1 cellular context compared by ENCODE assay signal in the genomic region with DNA sequence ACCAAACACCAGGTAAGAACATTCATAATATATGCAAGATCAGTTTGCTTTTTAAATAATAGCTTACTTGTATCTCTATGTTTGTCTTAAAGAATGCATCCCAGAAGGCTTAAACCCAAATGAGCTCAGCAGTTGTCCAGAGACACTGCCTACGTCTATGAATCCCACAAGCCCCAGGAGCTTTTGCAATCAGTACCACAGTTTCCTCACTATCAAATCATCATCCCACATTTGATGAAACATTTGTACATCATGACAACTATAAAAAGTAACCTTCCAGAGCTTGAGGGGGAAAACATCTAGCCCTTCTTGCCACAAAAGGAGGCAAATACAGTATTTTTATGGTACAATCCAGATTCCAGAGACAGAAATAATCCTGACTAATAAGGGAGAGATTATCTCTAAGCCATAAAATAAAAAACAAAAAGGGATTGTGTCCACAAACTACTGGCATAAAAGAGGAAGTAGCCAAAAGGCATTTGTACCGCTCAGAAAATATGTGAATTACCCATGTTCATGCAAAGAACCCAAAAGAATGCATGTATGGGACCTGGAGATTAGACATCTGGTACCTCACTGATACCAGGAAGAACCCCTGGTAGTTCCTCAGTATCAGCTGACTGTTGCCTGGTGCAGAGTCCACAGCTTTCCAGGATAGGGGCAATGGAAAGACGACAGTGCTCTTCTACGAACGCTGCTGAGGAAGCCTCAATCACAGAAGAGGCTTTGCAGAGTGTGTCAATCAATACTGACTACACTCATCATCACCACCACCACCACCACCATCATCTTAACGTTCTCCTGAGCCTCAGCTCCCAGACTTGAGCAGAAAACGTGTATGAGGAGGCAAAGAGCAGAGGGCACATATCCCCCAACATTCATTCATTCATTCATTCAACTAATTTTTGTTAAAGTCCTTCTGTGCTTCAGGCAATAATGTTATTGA.
A peak's percentile ranks its signal among the peaks of the same experiment; 100 is the strongest.
TF ChIP-seq lines count a peak whose summit lies in the region.

No MANE protein-coding gene starts in this region.

TF ChIP-seq in K562, 482 proteins besides CTCF, POLR2A, EP300 and RAD21 (continued from another document and continues in another):
- TF ChIP-seq, protein P1, sequence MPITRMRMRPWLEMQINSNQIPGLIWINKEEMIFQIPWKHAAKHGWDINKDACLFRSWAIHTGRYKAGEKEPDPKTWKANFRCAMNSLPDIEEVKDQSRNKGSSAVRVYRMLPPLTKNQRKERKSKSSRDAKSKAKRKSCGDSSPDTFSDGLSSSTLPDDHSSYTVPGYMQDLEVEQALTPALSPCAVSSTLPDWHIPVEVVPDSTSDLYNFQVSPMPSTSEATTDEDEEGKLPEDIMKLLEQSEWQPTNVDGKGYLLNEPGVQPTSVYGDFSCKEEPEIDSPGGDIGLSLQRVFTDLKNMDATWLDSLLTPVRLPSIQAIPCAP (CRISPR knock-in tag; IDR thresholded peaks at IDR 0.05; ENCODE audit: borderline replicate concordance): no peak
- no peak for TF ChIP-seq TAF7 (tag; IDR thresholded peaks at IDR 0.05)
- TF ChIP-seq ZNF408 (CRISPR knock-in tag; IDR thresholded peaks at IDR 0.05; ENCODE audit: low read depth): no peak
- TF ChIP-seq ZNF431 (CRISPR knock-in tag; IDR thresholded peaks at IDR 0.05): no peak
- TF ChIP-seq ZNF354B (CRISPR knock-in tag; IDR thresholded peaks at IDR 0.05): no peak
- TF ChIP-seq, protein P2, sequence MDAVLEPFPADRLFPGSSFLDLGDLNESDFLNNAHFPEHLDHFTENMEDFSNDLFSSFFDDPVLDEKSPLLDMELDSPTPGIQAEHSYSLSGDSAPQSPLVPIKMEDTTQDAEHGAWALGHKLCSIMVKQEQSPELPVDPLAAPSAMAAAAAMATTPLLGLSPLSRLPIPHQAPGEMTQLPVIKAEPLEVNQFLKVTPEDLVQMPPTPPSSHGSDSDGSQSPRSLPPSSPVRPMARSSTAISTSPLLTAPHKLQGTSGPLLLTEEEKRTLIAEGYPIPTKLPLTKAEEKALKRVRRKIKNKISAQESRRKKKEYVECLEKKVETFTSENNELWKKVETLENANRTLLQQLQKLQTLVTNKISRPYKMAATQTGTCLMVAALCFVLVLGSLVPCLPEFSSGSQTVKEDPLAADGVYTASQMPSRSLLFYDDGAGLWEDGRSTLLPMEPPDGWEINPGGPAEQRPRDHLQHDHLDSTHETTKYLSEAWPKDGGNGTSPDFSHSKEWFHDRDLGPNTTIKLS (IDR thresholded peaks at IDR 0.05; ENCODE audit: borderline replicate concordance, low read depth): no peak
- peak; percentile 67; the same call in 1 of the 2 replicates for TF ChIP-seq ZNF24 (IDR thresholded peaks at IDR 0.05)
- TF ChIP-seq, protein P3, sequence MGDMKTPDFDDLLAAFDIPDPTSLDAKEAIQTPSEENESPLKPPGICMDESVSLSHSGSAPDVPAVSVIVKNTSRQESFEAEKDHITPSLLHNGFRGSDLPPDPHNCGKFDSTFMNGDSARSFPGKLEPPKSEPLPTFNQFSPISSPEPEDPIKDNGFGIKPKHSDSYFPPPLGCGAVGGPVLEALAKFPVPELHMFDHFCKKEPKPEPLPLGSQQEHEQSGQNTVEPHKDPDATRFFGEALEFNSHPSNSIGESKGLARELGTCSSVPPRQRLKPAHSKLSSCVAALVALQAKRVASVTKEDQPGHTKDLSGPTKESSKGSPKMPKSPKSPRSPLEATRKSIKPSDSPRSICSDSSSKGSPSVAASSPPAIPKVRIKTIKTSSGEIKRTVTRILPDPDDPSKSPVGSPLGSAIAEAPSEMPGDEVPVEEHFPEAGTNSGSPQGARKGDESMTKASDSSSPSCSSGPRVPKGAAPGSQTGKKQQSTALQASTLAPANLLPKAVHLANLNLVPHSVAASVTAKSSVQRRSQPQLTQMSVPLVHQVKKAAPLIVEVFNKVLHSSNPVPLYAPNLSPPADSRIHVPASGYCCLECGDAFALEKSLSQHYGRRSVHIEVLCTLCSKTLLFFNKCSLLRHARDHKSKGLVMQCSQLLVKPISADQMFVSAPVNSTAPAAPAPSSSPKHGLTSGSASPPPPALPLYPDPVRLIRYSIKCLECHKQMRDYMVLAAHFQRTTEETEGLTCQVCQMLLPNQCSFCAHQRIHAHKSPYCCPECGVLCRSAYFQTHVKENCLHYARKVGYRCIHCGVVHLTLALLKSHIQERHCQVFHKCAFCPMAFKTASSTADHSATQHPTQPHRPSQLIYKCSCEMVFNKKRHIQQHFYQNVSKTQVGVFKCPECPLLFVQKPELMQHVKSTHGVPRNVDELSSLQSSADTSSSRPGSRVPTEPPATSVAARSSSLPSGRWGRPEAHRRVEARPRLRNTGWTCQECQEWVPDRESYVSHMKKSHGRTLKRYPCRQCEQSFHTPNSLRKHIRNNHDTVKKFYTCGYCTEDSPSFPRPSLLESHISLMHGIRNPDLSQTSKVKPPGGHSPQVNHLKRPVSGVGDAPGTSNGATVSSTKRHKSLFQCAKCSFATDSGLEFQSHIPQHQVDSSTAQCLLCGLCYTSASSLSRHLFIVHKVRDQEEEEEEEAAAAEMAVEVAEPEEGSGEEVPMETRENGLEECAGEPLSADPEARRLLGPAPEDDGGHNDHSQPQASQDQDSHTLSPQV (IDR thresholded peaks at IDR 0.05): no peak
- TF ChIP-seq FOXP1 (CRISPR knock-in tag; IDR thresholded peaks at IDR 0.05): no peak
- no peak for TF ChIP-seq CREBBP (IDR thresholded peaks at IDR 0.05; ENCODE audit: low read depth, low read length)
- TF ChIP-seq MIER1 (IDR thresholded peaks at IDR 0.05; ENCODE audit: low read depth): no peak
- TF ChIP-seq, protein P4, sequence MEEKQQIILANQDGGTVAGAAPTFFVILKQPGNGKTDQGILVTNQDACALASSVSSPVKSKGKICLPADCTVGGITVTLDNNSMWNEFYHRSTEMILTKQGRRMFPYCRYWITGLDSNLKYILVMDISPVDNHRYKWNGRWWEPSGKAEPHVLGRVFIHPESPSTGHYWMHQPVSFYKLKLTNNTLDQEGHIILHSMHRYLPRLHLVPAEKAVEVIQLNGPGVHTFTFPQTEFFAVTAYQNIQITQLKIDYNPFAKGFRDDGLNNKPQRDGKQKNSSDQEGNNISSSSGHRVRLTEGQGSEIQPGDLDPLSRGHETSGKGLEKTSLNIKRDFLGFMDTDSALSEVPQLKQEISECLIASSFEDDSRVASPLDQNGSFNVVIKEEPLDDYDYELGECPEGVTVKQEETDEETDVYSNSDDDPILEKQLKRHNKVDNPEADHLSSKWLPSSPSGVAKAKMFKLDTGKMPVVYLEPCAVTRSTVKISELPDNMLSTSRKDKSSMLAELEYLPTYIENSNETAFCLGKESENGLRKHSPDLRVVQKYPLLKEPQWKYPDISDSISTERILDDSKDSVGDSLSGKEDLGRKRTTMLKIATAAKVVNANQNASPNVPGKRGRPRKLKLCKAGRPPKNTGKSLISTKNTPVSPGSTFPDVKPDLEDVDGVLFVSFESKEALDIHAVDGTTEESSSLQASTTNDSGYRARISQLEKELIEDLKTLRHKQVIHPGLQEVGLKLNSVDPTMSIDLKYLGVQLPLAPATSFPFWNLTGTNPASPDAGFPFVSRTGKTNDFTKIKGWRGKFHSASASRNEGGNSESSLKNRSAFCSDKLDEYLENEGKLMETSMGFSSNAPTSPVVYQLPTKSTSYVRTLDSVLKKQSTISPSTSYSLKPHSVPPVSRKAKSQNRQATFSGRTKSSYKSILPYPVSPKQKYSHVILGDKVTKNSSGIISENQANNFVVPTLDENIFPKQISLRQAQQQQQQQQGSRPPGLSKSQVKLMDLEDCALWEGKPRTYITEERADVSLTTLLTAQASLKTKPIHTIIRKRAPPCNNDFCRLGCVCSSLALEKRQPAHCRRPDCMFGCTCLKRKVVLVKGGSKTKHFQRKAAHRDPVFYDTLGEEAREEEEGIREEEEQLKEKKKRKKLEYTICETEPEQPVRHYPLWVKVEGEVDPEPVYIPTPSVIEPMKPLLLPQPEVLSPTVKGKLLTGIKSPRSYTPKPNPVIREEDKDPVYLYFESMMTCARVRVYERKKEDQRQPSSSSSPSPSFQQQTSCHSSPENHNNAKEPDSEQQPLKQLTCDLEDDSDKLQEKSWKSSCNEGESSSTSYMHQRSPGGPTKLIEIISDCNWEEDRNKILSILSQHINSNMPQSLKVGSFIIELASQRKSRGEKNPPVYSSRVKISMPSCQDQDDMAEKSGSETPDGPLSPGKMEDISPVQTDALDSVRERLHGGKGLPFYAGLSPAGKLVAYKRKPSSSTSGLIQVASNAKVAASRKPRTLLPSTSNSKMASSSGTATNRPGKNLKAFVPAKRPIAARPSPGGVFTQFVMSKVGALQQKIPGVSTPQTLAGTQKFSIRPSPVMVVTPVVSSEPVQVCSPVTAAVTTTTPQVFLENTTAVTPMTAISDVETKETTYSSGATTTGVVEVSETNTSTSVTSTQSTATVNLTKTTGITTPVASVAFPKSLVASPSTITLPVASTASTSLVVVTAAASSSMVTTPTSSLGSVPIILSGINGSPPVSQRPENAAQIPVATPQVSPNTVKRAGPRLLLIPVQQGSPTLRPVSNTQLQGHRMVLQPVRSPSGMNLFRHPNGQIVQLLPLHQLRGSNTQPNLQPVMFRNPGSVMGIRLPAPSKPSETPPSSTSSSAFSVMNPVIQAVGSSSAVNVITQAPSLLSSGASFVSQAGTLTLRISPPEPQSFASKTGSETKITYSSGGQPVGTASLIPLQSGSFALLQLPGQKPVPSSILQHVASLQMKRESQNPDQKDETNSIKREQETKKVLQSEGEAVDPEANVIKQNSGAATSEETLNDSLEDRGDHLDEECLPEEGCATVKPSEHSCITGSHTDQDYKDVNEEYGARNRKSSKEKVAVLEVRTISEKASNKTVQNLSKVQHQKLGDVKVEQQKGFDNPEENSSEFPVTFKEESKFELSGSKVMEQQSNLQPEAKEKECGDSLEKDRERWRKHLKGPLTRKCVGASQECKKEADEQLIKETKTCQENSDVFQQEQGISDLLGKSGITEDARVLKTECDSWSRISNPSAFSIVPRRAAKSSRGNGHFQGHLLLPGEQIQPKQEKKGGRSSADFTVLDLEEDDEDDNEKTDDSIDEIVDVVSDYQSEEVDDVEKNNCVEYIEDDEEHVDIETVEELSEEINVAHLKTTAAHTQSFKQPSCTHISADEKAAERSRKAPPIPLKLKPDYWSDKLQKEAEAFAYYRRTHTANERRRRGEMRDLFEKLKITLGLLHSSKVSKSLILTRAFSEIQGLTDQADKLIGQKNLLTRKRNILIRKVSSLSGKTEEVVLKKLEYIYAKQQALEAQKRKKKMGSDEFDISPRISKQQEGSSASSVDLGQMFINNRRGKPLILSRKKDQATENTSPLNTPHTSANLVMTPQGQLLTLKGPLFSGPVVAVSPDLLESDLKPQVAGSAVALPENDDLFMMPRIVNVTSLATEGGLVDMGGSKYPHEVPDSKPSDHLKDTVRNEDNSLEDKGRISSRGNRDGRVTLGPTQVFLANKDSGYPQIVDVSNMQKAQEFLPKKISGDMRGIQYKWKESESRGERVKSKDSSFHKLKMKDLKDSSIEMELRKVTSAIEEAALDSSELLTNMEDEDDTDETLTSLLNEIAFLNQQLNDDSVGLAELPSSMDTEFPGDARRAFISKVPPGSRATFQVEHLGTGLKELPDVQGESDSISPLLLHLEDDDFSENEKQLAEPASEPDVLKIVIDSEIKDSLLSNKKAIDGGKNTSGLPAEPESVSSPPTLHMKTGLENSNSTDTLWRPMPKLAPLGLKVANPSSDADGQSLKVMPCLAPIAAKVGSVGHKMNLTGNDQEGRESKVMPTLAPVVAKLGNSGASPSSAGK (IDR thresholded peaks at IDR 0.05): no peak
- TF ChIP-seq ETV1 (tag; conservative IDR thresholded peaks at IDR 0.05; ENCODE audit: low read depth): no peak
- TF ChIP-seq CBX3 (IDR thresholded peaks at IDR 0.05; ENCODE audit: borderline replicate concordance in 1 of 2, low read length in 2 of 2): no peak
- peak; percentile 18; the same call in 1 of the 2 replicates for TF ChIP-seq GATA2 (CRISPR knock-in tag; IDR thresholded peaks at IDR 0.05)
- TF ChIP-seq, protein P5, sequence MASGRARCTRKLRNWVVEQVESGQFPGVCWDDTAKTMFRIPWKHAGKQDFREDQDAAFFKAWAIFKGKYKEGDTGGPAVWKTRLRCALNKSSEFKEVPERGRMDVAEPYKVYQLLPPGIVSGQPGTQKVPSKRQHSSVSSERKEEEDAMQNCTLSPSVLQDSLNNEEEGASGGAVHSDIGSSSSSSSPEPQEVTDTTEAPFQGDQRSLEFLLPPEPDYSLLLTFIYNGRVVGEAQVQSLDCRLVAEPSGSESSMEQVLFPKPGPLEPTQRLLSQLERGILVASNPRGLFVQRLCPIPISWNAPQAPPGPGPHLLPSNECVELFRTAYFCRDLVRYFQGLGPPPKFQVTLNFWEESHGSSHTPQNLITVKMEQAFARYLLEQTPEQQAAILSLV (tag; IDR thresholded peaks at IDR 0.05): no peak
- TF ChIP-seq ZNF217 (CRISPR knock-in tag; IDR thresholded peaks at IDR 0.05): no peak
- no peak for TF ChIP-seq JUND (IDR thresholded peaks at IDR 0.05; ENCODE audit: borderline replicate concordance, low read depth, low read length)
- no peak for TF ChIP-seq JUND (tag; IDR thresholded peaks at IDR 0.05; ENCODE audit: borderline replicate concordance, low read depth, low read length)
- TF ChIP-seq MTA3 (IDR thresholded peaks at IDR 0.05; ENCODE audit: borderline replicate concordance): no peak
- TF ChIP-seq ZNF57 (CRISPR knock-in tag; IDR thresholded peaks at IDR 0.05): no peak
- TF ChIP-seq TGIF2 (CRISPR knock-in tag; IDR thresholded peaks at IDR 0.05): no peak
- TF ChIP-seq RBM34 (IDR thresholded peaks at IDR 0.05; ENCODE audit: borderline replicate concordance, insufficient read depth, low read length): no peak
- TF ChIP-seq SIRT6 (IDR thresholded peaks at IDR 0.05; ENCODE audit: low read depth, low read length): no peak
